ENCODE assay signal across 17 cellular contexts in genomic region chr4:171880136-171880535, GRCh38.
DNase-seq lines count a peak whose midpoint lies in the region; ATAC-seq and TF ChIP-seq lines count a peak whose summit lies in the region.
"Had no signal": no experiment of that assay in that cellular context is flagged by ENCODE, and none has a peak within 500 bp of the region (broad histone marks: within the 10 kb centered on the region; RNA-seq: fewer than 3 reads in every experiment).

No MANE protein-coding gene starts in this region.

- ATAC-seq in sciatic nerve (peak; percentile 15), HG03469 (IDR thresholded peaks at IDR 0.05; ENCODE audit: unreplicated experiment) (no peak)
- ATAC-seq: gastrocnemius medialis; stimulated activated naive CD8-positive, alpha-beta T cell treated with anti-CD3 and anti-CD28 coated beads, Interleukin-15, Interleukin-2, amounts not matched to agents 100 U/mL and 50 U/mL, for 24 hours had no signal

- H3K4me1 ChIP-seq in fibroblast of lung (ENCODE audit: control insufficient read depth, extremely low read depth, insufficient read depth, low read length): no peaks in the 10 kb centered on the region
- no peaks in the 10 kb centered on the region for H3K4me1 ChIP-seq in effector memory CD4-positive, alpha-beta T cell (ENCODE audit: control insufficient read depth, insufficient read depth, low read length, poor library complexity, severe bottlenecking)
- H3K4me1 ChIP-seq: gastrocnemius medialis, left ventricle myocardium inferior had no signal

- no peaks in the 10 kb centered on the region for H3K79me2 ChIP-seq in fibroblast of lung (ENCODE audit: control insufficient read depth, insufficient read depth, low read length)

- H2AFZ ChIP-seq in fibroblast of lung (ENCODE audit: low read length): no peak overlapping the region

- intact Hi-C loops in sciatic nerve (cut with DNase I): no loop called here
- intact Hi-C loops in activated CD4-positive, alpha-beta memory T cell treated with anti-CD3 and anti-CD28 coated beads for 36 hours (cut with micrococcal nuclease): no loop called here

- H3K4me1 Mint-ChIP-seq in activated CD4-positive, alpha-beta memory T cell treated with anti-CD3 and anti-CD28 coated beads for 36 hours (ENCODE audit: low read depth): no peaks in the 10 kb centered on the region
- H3K4me1 Mint-ChIP-seq in mesothelial cell of epicardium: peaks cover 2% of the 10 kb centered on the region

- no peak overlapping the region for H3K4me2 ChIP-seq in fibroblast of lung (ENCODE audit: extremely low read depth, insufficient read depth, low read length)

- H3K36me3 Mint-ChIP-seq in activated CD4-positive, alpha-beta memory T cell treated with anti-CD3 and anti-CD28 coated beads for 36 hours: no peaks in the 10 kb centered on the region
- H3K36me3 Mint-ChIP-seq in mesothelial cell of epicardium: no peaks in the 10 kb centered on the region

- no peak overlapping the region for H3K27ac Mint-ChIP-seq in activated CD4-positive, alpha-beta memory T cell treated with anti-CD3 and anti-CD28 coated beads for 36 hours
- no peak overlapping the region for H3K27ac Mint-ChIP-seq in mesothelial cell of epicardium
- H3K27ac Mint-ChIP-seq: activated T-helper 1 cell treated with anti-CD3 and anti-CD28 coated beads, Interleukin-12 subunit alpha, Interleukin-12 subunit beta, Interleukin-2, Interleukin-4 antibody, amounts not matched to agents 30 ng/mL and 10 ng/mL and 1 ng/mL, durations not matched to agents 14 hours and 24 hours and 36 hours had no signal

- no peak overlapping the region for H3K9ac ChIP-seq in fibroblast of lung (ENCODE audit: insufficient read depth, low read length)

- H3K27ac ChIP-seq in fibroblast of lung (ENCODE audit: insufficient read depth, low read length): peak overlapping the region; percentile 27
- no peak overlapping the region for H3K27ac ChIP-seq in effector memory CD4-positive, alpha-beta T cell (ENCODE audit: insufficient read depth, low read length, poor library complexity, severe bottlenecking)
- H3K27ac ChIP-seq: gastrocnemius medialis, HL-60, left ventricle myocardium inferior had no signal

- H3K27me3 Mint-ChIP-seq in activated CD4-positive, alpha-beta memory T cell treated with anti-CD3 and anti-CD28 coated beads for 36 hours: no peaks in the 10 kb centered on the region
- H3K27me3 Mint-ChIP-seq in mesothelial cell of epicardium (ENCODE audit: low read depth): no peaks in the 10 kb centered on the region

- no peak for TF ChIP-seq CTCF in fibroblast of lung (conservative IDR thresholded peaks at IDR 0.05 in 1 of 2, IDR thresholded peaks at IDR 0.05 in 1 of 2; ENCODE audit: low read depth in 1 of 2, low read length in 2 of 2)
- no peak for TF ChIP-seq CTCF in mesothelial cell of epicardium (IDR thresholded peaks at IDR 0.05; ENCODE audit: unreplicated experiment)

- no peak overlapping the region for H3K4me3 Mint-ChIP-seq in activated CD4-positive, alpha-beta memory T cell treated with anti-CD3 and anti-CD28 coated beads for 36 hours
- H3K4me3 Mint-ChIP-seq in mesothelial cell of epicardium: no peak overlapping the region
- H3K4me3 Mint-ChIP-seq: activated T-helper 1 cell treated with anti-CD3 and anti-CD28 coated beads, Interleukin-12 subunit alpha, Interleukin-12 subunit beta, Interleukin-2, Interleukin-4 antibody, amounts not matched to agents 30 ng/mL and 10 ng/mL and 1 ng/mL, durations not matched to agents 14 hours and 24 hours and 36 hours had no signal

- no peak overlapping the region for H3K4me3 ChIP-seq in fibroblast of lung (replicated peaks in 1 of 4; ENCODE audit: control extremely low read depth in 1 of 4, insufficient read depth in 1 of 4, low read depth in 3 of 4, low read length in 4 of 4)
- no peak overlapping the region for H3K4me3 ChIP-seq in effector memory CD4-positive, alpha-beta T cell (ENCODE audit: insufficient read depth, low read depth, low read length, poor library complexity, severe bottlenecking)
- H3K4me3 ChIP-seq: gastrocnemius medialis, left ventricle myocardium inferior had no signal

- no peaks in the 10 kb centered on the region for H3K27me3 ChIP-seq in fibroblast of lung (ENCODE audit: control insufficient read depth, insufficient read depth, low read length)
- no peaks in the 10 kb centered on the region for H3K27me3 ChIP-seq in effector memory CD4-positive, alpha-beta T cell (replicated peaks; ENCODE audit: control insufficient read depth, insufficient read depth, low read length, poor library complexity, severe bottlenecking)
- H3K27me3 ChIP-seq: gastrocnemius medialis had no signal

- DNase-seq in GM04503 (ENCODE audit: low read depth) (peak; percentile 88), SK-MEL-5 (ENCODE audit: low read depth, low spot score) (peak; percentile 93), fibroblast of lung (ENCODE audit: low read depth in 2 of 2) (peak; percentile 0 to 90), sciatic nerve (ENCODE audit: low spot score) (no peak), mesothelial cell of epicardium (ENCODE audit: low spot score in 2 of 2, unreplicated experiment in 2 of 2) (no peak)
- DNase-seq in activated CD4-positive, alpha-beta memory T cell treated with anti-CD3 and anti-CD28 coated beads for 36 hours: no peak
- no peak for DNase-seq in effector memory CD4-positive, alpha-beta T cell
- DNase-seq: activated CD4-positive, CD25-positive, alpha-beta regulatory T cell; gastrocnemius medialis; left ventricle myocardium inferior; NCI-H1048; occipital lobe; Right ventricle myocardium superior; stimulated activated naive CD8-positive, alpha-beta T cell treated with anti-CD3 and anti-CD28 coated beads, Interleukin-15, Interleukin-2, amounts not matched to agents 100 U/mL and 50 U/mL, for 24 hours had no signal

- in situ Hi-C loops in SK-MEL-5 (cut with HindIII; ENCODE audit: low pct_unique_long_range_greater_than_20kb, low sequenced_read_pairs): no loop called here

- H4K20me1 ChIP-seq in fibroblast of lung (ENCODE audit: control insufficient read depth, extremely low read depth, insufficient read depth, low read length): no peaks in the 10 kb centered on the region

- H3K9me3 ChIP-seq in fibroblast of lung (ENCODE audit: control insufficient read depth, insufficient read depth, low read depth, low read length): no peaks in the 10 kb centered on the region
- no peaks in the 10 kb centered on the region for H3K9me3 ChIP-seq in effector memory CD4-positive, alpha-beta T cell (ENCODE audit: control insufficient read depth, low read length)
- H3K9me3 ChIP-seq: gastrocnemius medialis, left ventricle myocardium inferior had no signal

- no peaks in the 10 kb centered on the region for H3K36me3 ChIP-seq in fibroblast of lung (ENCODE audit: control insufficient read depth, insufficient read depth, low read length)
- no peaks in the 10 kb centered on the region for H3K36me3 ChIP-seq in effector memory CD4-positive, alpha-beta T cell (ENCODE audit: control insufficient read depth, insufficient read depth, low read length)
- H3K36me3 ChIP-seq: gastrocnemius medialis, left ventricle myocardium inferior had no signal

- CTCF ChIA-PET in activated CD4-positive, alpha-beta memory T cell treated with anti-CD3 and anti-CD28 coated beads for 36 hours (lab: Charles Lee): no interaction called here

- POLR2A ChIA-PET in activated CD4-positive, alpha-beta memory T cell treated with anti-CD3 and anti-CD28 coated beads for 36 hours (lab: Charles Lee): no interaction called here

- H3K9me3 Mint-ChIP-seq in activated CD4-positive, alpha-beta memory T cell treated with anti-CD3 and anti-CD28 coated beads for 36 hours: peaks cover 20% of the 10 kb centered on the region
- peaks cover 3% of the 10 kb centered on the region for H3K9me3 Mint-ChIP-seq in mesothelial cell of epicardium
- H3K9me3 Mint-ChIP-seq: activated T-helper 1 cell treated with anti-CD3 and anti-CD28 coated beads, Interleukin-12 subunit alpha, Interleukin-12 subunit beta, Interleukin-2, Interleukin-4 antibody, amounts not matched to agents 30 ng/mL and 10 ng/mL and 1 ng/mL, durations not matched to agents 14 hours and 24 hours and 36 hours had no signal

Comparison
In these comparisons a context has a peak if more than half of its experiments do, and no peak if none do; other contexts are left out.
1. DNase-seq: peak in GM04503 (single experiment), SK-MEL-5 (single experiment) and fibroblast of lung (2 of 2); none in sciatic nerve (single experiment), activated CD4-positive, alpha-beta memory T cell treated with anti-CD3 and anti-CD28 coated beads for 36 hours (single experiment), effector memory CD4-positive, alpha-beta T cell (0 of 3) and mesothelial cell of epicardium (0 of 2).